1 cellular context compared by ENCODE assay signal in the genomic region with DNA sequence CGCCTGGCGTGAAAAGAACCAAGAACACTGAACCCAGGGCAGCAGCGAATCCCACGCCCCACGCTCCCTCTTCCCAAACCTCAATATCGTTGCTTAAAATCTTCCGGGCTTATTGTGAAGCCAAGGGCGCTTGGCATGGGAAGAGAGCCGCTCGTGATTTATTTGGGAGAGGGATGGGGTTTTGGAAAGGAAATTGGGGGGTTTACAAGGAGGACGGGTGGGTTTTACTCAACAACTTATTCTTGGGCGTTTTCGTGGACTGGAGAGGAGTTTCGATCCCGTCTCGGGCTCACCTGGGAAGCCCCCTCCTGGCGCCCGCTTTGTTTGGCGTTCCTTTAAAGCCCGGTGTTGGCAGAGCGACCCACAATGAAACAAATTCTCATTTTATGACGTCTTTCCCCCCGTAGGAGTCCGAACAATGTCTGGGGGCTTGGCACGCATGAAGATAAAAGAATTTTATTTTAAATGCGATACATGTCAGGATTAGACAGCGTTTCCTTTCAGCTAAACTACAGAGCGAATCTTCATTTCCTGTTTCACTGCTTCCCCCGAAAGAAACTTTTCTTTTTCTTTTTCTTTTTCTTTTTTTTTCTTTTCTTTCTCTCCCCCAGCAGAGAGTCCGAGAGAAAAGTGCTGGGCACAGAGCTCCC.
A peak's percentile ranks its signal among the peaks of the same experiment; 100 is the strongest.
TF ChIP-seq lines count a peak whose summit lies in the region.

No MANE protein-coding gene starts in this region.

TF ChIP-seq in GM12878, 131 proteins besides CTCF, POLR2A, EP300 and RAD21 (continued from another document):
- TF ChIP-seq, protein P1, sequence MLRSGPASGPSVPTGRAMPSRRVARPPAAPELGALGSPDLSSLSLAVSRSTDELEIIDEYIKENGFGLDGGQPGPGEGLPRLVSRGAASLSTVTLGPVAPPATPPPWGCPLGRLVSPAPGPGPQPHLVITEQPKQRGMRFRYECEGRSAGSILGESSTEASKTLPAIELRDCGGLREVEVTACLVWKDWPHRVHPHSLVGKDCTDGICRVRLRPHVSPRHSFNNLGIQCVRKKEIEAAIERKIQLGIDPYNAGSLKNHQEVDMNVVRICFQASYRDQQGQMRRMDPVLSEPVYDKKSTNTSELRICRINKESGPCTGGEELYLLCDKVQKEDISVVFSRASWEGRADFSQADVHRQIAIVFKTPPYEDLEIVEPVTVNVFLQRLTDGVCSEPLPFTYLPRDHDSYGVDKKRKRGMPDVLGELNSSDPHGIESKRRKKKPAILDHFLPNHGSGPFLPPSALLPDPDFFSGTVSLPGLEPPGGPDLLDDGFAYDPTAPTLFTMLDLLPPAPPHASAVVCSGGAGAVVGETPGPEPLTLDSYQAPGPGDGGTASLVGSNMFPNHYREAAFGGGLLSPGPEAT (IDR thresholded peaks at IDR 0.05; ENCODE audit: low read depth), result 0 out of 2 replicates have a peak, but pooled peaks have one; percentile 37
- TF ChIP-seq NRF1 (conservative IDR thresholded peaks at IDR 0.05; ENCODE audit: low read depth, low read length) (no peak), MYB (IDR thresholded peaks at IDR 0.05; ENCODE audit: borderline replicate concordance, low read depth, low read length) (no peak), IKZF1 (conservative IDR thresholded peaks at IDR 0.05) (0 out of 2 replicates have a peak, but pooled peaks have one; percentile 17), USF2 (IDR thresholded peaks at IDR 0.05; ENCODE audit: borderline replicate concordance, low read depth, low read length) (no peak), RBBP5 (conservative IDR thresholded peaks at IDR 0.05) (no peak), MYC (IDR thresholded peaks at IDR 0.05; ENCODE audit: insufficient read depth, insufficient read length, insufficient replicate concordance, low read length, severe bottlenecking) (no peak), RCOR1 (conservative IDR thresholded peaks at IDR 0.05; ENCODE audit: low read depth, low read length) (no peak), SIN3A (IDR thresholded peaks at IDR 0.05; ENCODE audit: low read depth, low read length) (no peak), POLR2AphosphoS5 (IDR thresholded peaks at IDR 0.05; ENCODE audit: low read length) (no peak), BMI1 (IDR thresholded peaks at IDR 0.05; ENCODE audit: borderline replicate concordance) (0 out of 2 replicates have a peak, but pooled peaks have one; percentile 25)
